Comparison of ENCODE assay signal across 17 cellular contexts in the genomic region with DNA sequence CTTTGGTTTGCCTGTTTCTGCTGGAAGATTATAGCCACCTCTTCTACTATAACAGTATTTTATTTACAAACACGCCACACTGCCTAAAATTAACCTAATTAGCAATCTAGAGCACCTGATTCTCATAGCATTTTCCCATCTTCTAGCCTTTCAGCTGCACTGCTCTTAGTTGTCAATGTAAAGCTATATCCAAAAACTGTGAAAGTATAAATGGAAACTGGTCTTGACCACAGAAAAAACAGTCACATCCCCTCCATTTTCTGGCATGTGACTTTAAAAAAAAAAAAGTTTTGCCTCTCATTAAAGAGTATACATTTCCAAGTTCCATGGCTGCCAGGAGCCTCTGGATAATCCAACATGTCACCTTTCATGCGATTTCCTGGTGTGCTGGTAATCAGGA.
DNase-seq lines count a peak whose midpoint lies in the region; ATAC-seq and TF ChIP-seq lines count a peak whose summit lies in the region.
"Had no signal": no experiment of that assay in that cellular context is flagged by ENCODE, and none has a peak within 500 bp of the region (broad histone marks: within the 10 kb centered on the region; RNA-seq: fewer than 3 reads in every experiment).

No MANE protein-coding gene starts in this region.

- TF ChIP-seq CTCF in GM12865 (IDR thresholded peaks at IDR 0.05; ENCODE audit: insufficient read depth, low read depth, low read length, missing control alignments), result no peak

- no peaks in the 10 kb centered on the region for H3K36me3 ChIP-seq in neuronal stem cell (replicated peaks in 1 of 2; ENCODE audit: control insufficient read depth in 2 of 2, insufficient read depth in 2 of 2, low read length in 2 of 2)

- H2BK12ac ChIP-seq in neuronal stem cell (ENCODE audit: low read length), result no peak overlapping the region

- no peaks in the 10 kb centered on the region for H3K79me1 ChIP-seq in neuronal stem cell (ENCODE audit: low read depth, low read length)

- no CpG with 5 or more reads among the region's 2 CpGs for WGBS in neuronal stem cell (ENCODE audit: extremely low coverage in 2 of 2, insufficient read length in 2 of 2, insufficient replicate concordance in 1 of 2), 2 donors

- H3K9ac ChIP-seq in neuronal stem cell (ENCODE audit: low read depth, low read length, poor library complexity), result no peak overlapping the region
- H3K9ac ChIP-seq: BLaER1 treated with 17β-estradiol and CSF1 and Interleukin-3, amounts not matched to agents 10 nM and 100 nM had no signal

- H3K4me3 ChIP-seq in GM12865 (ENCODE audit: low read depth, low read length), result no peak overlapping the region
- no peak overlapping the region for H3K4me3 ChIP-seq in neuronal stem cell (ENCODE audit: low read length in 2 of 2)
- H3K4me3 ChIP-seq: A549; BLaER1 treated with 17β-estradiol and CSF1 and Interleukin-3, amounts not matched to agents 10 nM and 100 nM; GM12878 had no signal

- H2AK5ac ChIP-seq in neuronal stem cell (ENCODE audit: low read depth, low read length), result no peak overlapping the region

- no peak overlapping the region for H3K14ac ChIP-seq in neuronal stem cell (ENCODE audit: low read length)

- H2AFZ ChIP-seq in neuronal stem cell (ENCODE audit: low read length), result no peak overlapping the region

- no peak overlapping the region for H3K4me2 ChIP-seq in neuronal stem cell (ENCODE audit: insufficient read depth, low read length, poor library complexity, severe bottlenecking)
- H3K4me2 ChIP-seq: A549 had no signal

- peaks cover 5 to 6% of the 10 kb centered on the region in 2 donors for H3K4me1 ChIP-seq in neuronal stem cell (ENCODE audit: control insufficient read depth in 2 of 2, insufficient read depth in 1 of 2, low read depth in 1 of 2, low read length in 2 of 2)
- H3K4me1 ChIP-seq: A549, Caco-2 had no signal

- no peak overlapping the region for H2BK5ac ChIP-seq in neuronal stem cell (ENCODE audit: low read length)

- H4K91ac ChIP-seq in neuronal stem cell (ENCODE audit: low read depth, low read length, poor library complexity), result no peak overlapping the region

- H3K27me3 ChIP-seq in neuronal stem cell (ENCODE audit: control insufficient read depth in 3 of 3, insufficient read depth in 3 of 3, low read depth in 1 of 3, low read length in 3 of 3), result peaks cover 0 to 3% (median 0%) of the 10 kb centered on the region in 3 experiments
- H3K27me3 ChIP-seq: BLaER1 treated with 17β-estradiol and CSF1 and Interleukin-3, amounts not matched to agents 10 nM and 100 nM had no signal

- H3K23ac ChIP-seq in neuronal stem cell (ENCODE audit: low read depth, low read length, poor library complexity), result no peak overlapping the region

- no peak overlapping the region for H4K8ac ChIP-seq in neuronal stem cell (ENCODE audit: low read depth, low read length)

- H2BK15ac ChIP-seq in neuronal stem cell (ENCODE audit: low read length), result no peak overlapping the region

- no peak overlapping the region for H3K18ac ChIP-seq in neuronal stem cell (ENCODE audit: low read length)

- no peak overlapping the region for H3K4ac ChIP-seq in neuronal stem cell (ENCODE audit: low read length)

- H3K9me3 ChIP-seq in neuronal stem cell (replicated peaks in 1 of 2; ENCODE audit: control insufficient read depth in 2 of 2, insufficient read depth in 1 of 2, low read depth in 1 of 2, low read length in 2 of 2), result peaks cover 5 to 19% of the 10 kb centered on the region in 2 donors
- H3K9me3 ChIP-seq: A549, Caco-2 had no signal

- DNase-seq in GM12865 (ENCODE audit: low read depth), result peak; percentile 16
- no peak for DNase-seq in neuronal stem cell (ENCODE audit: low spot score)
- DNase-seq in globus pallidus (ENCODE audit: low spot score), result no peak
- no peak for DNase-seq in NCI-H1930 (lab: John Stamatoyannopoulos, UW)
- DNase-seq: AML-193; Caco-2; Calu3; CD4-positive, alpha-beta T cell; CD8-positive, alpha-beta T cell; DMS79 treated with DMSO at 0.1 percent for 48 hours; GF-D8 had no signal

- no peak overlapping the region for H2BK120ac ChIP-seq in neuronal stem cell (ENCODE audit: low read depth, low read length)

- H3K27ac ChIP-seq in neuronal stem cell (replicated peaks; ENCODE audit: low read length), result peak overlapping the region; percentile 70
- H3K27ac ChIP-seq: 22Rv1; A549; BLaER1 treated with 17β-estradiol and CSF1 and Interleukin-3, amounts not matched to agents 10 nM and 100 nM; C4-2B had no signal

- peak; percentile 56 for ATAC-seq in GM21360 (IDR thresholded peaks at IDR 0.05; ENCODE audit: unreplicated experiment)
- ATAC-seq: A549; CD8-positive, alpha-beta T cell; GM12878 had no signal
